In the genomic region with DNA sequence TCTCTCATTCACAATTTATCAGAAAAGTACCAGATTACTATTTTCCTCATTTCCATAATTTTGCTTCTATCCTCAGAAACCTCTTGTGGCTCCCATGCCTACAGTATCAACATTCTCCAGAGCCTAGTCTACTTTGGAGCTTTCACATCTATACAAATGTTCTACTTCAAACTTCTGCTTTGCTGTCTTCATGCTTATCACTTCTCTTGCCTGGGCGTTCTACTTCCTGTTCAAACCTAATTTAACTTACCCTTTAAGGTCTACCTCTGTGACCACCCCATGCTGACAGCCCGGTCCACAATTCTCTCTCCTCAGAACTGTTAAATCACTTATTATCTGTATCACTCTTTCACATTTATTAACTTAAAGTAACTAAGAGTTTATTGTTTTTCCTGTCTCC, we compare ENCODE assay signal across 1 cellular context.
TF ChIP-seq lines count a peak whose summit lies in the region.

No MANE protein-coding gene starts in this region.

TF ChIP-seq in K562, 482 proteins besides CTCF, POLR2A, EP300 and RAD21 (continued from another document and continues in another):
- TF ChIP-seq, protein P1, sequence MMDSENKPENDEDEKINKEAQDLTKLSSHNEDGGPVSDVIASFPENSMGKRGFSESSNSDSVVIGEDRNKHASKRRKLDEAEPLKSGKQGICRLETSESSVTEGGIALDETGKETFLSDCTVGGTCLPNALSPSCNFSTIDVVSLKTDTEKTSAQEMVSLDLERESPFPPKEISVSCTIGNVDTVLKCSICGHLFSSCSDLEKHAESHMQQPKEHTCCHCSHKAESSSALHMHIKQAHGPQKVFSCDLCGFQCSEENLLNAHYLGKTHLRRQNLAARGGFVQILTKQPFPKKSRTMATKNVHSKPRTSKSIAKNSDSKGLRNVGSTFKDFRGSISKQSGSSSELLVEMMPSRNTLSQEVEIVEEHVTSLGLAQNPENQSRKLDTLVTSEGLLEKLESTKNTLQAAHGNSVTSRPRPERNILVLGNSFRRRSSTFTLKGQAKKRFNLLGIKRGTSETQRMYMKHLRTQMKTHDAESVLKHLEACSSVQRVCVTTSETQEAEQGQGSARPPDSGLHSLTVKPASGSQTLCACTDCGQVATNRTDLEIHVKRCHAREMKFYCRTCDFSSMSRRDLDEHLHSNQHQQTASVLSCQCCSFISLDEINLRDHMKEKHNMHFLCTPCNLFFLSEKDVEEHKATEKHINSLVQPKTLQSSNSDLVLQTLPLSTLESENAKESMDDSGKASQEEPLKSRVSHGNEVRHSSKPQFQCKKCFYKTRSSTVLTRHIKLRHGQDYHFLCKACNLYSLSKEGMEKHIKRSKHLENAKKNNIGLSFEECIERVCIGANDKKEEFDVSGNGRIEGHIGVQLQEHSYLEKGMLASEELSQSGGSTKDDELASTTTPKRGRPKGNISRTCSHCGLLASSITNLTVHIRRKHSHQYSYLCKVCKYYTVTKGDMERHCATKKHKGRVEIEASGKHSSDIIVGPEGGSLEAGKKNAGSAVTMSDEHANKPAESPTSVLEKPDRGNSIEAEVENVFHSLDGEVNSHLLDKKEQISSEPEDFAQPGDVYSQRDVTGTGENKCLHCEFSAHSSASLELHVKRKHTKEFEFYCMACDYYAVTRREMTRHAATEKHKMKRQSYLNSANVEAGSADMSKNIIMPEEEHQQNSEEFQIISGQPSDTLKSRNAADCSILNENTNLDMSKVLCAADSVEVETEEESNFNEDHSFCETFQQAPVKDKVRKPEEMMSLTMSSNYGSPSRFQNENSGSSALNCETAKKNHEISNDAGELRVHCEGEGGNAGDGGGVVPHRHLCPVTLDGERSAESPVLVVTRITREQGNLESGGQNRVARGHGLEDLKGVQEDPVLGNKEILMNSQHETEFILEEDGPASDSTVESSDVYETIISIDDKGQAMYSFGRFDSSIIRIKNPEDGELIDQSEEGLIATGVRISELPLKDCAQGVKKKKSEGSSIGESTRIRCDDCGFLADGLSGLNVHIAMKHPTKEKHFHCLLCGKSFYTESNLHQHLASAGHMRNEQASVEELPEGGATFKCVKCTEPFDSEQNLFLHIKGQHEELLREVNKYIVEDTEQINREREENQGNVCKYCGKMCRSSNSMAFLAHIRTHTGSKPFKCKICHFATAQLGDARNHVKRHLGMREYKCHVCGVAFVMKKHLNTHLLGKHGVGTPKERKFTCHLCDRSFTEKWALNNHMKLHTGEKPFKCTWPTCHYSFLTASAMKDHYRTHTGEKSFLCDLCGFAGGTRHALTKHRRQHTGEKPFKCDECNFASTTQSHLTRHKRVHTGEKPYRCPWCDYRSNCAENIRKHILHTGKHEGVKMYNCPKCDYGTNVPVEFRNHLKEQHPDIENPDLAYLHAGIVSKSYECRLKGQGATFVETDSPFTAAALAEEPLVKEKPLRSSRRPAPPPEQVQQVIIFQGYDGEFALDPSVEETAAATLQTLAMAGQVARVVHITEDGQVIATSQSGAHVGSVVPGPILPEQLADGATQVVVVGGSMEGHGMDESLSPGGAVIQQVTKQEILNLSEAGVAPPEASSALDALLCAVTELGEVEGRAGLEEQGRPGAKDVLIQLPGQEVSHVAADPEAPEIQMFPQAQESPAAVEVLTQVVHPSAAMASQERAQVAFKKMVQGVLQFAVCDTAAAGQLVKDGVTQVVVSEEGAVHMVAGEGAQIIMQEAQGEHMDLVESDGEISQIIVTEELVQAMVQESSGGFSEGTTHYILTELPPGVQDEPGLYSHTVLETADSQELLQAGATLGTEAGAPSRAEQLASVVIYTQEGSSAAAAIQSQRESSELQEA (IDR thresholded peaks at IDR 0.05; ENCODE audit: low read depth): no peak
- TF ChIP-seq ZSCAN29 (IDR thresholded peaks at IDR 0.05) (no peak), SPI1 (IDR thresholded peaks at IDR 0.05; ENCODE audit: borderline replicate concordance, low read depth, low read length) (0 out of 2 replicates have a peak, but pooled peaks have one; percentile 8), ZNF12 (CRISPR knock-in tag; IDR thresholded peaks at IDR 0.05) (no peak), SRSF1 (IDR thresholded peaks at IDR 0.05; ENCODE audit: low read depth, low read length) (no peak), NR2C2 (CRISPR knock-in tag; IDR thresholded peaks at IDR 0.05) (no peak), NR2C2 (tag; IDR thresholded peaks at IDR 0.05) (0 out of 2 replicates have a peak, but pooled peaks have one; percentile 13), IFI16 (CRISPR knock-in tag; IDR thresholded peaks at IDR 0.05) (no peak), STAT5B (CRISPR knock-in tag; IDR thresholded peaks at IDR 0.05) (no peak), ZFP30 (CRISPR knock-in tag; IDR thresholded peaks at IDR 0.05; ENCODE audit: borderline replicate concordance) (no peak), ZNF3 (CRISPR knock-in tag; IDR thresholded peaks at IDR 0.05) (no peak), SOX6 (IDR thresholded peaks at IDR 0.05) (no peak), ELF1 (tag; IDR thresholded peaks at IDR 0.05) (peak; percentile 39), NEUROD1 (IDR thresholded peaks at IDR 0.05; ENCODE audit: borderline replicate concordance, low read depth, low read length, partially characterized antibody) (no peak), ETV5 (CRISPR knock-in tag; IDR thresholded peaks at IDR 0.05; ENCODE audit: low read depth) (0 out of 2 replicates have a peak, but pooled peaks have one; percentile 26), TAF9B (IDR thresholded peaks at IDR 0.05; ENCODE audit: partially characterized antibody) (peak; percentile 30), SMAD4 (CRISPR knock-in tag; conservative IDR thresholded peaks at IDR 0.05) (no peak), NCOR1 (IDR thresholded peaks at IDR 0.05) (peak; percentile 22; the same call in 1 of the 2 replicates), MYC (IDR thresholded peaks at IDR 0.05; ENCODE audit: low read depth, low read length) (0 out of 2 replicates have a peak, but pooled peaks have one; percentile 17), MYC (CRISPR knock-in tag; IDR thresholded peaks at IDR 0.05; ENCODE audit: borderline replicate concordance, low read depth) (no peak)
- TF ChIP-seq, protein P2, sequence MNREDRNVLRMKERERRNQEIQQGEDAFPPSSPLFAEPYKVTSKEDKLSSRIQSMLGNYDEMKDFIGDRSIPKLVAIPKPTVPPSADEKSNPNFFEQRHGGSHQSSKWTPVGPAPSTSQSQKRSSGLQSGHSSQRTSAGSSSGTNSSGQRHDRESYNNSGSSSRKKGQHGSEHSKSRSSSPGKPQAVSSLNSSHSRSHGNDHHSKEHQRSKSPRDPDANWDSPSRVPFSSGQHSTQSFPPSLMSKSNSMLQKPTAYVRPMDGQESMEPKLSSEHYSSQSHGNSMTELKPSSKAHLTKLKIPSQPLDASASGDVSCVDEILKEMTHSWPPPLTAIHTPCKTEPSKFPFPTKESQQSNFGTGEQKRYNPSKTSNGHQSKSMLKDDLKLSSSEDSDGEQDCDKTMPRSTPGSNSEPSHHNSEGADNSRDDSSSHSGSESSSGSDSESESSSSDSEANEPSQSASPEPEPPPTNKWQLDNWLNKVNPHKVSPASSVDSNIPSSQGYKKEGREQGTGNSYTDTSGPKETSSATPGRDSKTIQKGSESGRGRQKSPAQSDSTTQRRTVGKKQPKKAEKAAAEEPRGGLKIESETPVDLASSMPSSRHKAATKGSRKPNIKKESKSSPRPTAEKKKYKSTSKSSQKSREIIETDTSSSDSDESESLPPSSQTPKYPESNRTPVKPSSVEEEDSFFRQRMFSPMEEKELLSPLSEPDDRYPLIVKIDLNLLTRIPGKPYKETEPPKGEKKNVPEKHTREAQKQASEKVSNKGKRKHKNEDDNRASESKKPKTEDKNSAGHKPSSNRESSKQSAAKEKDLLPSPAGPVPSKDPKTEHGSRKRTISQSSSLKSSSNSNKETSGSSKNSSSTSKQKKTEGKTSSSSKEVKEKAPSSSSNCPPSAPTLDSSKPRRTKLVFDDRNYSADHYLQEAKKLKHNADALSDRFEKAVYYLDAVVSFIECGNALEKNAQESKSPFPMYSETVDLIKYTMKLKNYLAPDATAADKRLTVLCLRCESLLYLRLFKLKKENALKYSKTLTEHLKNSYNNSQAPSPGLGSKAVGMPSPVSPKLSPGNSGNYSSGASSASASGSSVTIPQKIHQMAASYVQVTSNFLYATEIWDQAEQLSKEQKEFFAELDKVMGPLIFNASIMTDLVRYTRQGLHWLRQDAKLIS (CRISPR knock-in tag; IDR thresholded peaks at IDR 0.05): no peak
- TF ChIP-seq, protein P3, sequence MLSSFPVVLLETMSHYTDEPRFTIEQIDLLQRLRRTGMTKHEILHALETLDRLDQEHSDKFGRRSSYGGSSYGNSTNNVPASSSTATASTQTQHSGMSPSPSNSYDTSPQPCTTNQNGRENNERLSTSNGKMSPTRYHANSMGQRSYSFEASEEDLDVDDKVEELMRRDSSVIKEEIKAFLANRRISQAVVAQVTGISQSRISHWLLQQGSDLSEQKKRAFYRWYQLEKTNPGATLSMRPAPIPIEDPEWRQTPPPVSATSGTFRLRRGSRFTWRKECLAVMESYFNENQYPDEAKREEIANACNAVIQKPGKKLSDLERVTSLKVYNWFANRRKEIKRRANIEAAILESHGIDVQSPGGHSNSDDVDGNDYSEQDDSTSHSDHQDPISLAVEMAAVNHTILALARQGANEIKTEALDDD (IDR thresholded peaks at IDR 0.05): 0 out of 2 replicates have a peak, but pooled peaks have one; percentile 9
- TF ChIP-seq, protein P4, sequence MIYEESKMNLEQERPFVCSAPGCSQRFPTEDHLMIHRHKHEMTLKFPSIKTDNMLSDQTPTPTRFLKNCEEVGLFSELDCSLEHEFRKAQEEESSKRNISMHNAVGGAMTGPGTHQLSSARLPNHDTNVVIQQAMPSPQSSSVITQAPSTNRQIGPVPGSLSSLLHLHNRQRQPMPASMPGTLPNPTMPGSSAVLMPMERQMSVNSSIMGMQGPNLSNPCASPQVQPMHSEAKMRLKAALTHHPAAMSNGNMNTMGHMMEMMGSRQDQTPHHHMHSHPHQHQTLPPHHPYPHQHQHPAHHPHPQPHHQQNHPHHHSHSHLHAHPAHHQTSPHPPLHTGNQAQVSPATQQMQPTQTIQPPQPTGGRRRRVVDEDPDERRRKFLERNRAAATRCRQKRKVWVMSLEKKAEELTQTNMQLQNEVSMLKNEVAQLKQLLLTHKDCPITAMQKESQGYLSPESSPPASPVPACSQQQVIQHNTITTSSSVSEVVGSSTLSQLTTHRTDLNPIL (CRISPR knock-in tag; IDR thresholded peaks at IDR 0.05): no peak
- TF ChIP-seq, protein P5, sequence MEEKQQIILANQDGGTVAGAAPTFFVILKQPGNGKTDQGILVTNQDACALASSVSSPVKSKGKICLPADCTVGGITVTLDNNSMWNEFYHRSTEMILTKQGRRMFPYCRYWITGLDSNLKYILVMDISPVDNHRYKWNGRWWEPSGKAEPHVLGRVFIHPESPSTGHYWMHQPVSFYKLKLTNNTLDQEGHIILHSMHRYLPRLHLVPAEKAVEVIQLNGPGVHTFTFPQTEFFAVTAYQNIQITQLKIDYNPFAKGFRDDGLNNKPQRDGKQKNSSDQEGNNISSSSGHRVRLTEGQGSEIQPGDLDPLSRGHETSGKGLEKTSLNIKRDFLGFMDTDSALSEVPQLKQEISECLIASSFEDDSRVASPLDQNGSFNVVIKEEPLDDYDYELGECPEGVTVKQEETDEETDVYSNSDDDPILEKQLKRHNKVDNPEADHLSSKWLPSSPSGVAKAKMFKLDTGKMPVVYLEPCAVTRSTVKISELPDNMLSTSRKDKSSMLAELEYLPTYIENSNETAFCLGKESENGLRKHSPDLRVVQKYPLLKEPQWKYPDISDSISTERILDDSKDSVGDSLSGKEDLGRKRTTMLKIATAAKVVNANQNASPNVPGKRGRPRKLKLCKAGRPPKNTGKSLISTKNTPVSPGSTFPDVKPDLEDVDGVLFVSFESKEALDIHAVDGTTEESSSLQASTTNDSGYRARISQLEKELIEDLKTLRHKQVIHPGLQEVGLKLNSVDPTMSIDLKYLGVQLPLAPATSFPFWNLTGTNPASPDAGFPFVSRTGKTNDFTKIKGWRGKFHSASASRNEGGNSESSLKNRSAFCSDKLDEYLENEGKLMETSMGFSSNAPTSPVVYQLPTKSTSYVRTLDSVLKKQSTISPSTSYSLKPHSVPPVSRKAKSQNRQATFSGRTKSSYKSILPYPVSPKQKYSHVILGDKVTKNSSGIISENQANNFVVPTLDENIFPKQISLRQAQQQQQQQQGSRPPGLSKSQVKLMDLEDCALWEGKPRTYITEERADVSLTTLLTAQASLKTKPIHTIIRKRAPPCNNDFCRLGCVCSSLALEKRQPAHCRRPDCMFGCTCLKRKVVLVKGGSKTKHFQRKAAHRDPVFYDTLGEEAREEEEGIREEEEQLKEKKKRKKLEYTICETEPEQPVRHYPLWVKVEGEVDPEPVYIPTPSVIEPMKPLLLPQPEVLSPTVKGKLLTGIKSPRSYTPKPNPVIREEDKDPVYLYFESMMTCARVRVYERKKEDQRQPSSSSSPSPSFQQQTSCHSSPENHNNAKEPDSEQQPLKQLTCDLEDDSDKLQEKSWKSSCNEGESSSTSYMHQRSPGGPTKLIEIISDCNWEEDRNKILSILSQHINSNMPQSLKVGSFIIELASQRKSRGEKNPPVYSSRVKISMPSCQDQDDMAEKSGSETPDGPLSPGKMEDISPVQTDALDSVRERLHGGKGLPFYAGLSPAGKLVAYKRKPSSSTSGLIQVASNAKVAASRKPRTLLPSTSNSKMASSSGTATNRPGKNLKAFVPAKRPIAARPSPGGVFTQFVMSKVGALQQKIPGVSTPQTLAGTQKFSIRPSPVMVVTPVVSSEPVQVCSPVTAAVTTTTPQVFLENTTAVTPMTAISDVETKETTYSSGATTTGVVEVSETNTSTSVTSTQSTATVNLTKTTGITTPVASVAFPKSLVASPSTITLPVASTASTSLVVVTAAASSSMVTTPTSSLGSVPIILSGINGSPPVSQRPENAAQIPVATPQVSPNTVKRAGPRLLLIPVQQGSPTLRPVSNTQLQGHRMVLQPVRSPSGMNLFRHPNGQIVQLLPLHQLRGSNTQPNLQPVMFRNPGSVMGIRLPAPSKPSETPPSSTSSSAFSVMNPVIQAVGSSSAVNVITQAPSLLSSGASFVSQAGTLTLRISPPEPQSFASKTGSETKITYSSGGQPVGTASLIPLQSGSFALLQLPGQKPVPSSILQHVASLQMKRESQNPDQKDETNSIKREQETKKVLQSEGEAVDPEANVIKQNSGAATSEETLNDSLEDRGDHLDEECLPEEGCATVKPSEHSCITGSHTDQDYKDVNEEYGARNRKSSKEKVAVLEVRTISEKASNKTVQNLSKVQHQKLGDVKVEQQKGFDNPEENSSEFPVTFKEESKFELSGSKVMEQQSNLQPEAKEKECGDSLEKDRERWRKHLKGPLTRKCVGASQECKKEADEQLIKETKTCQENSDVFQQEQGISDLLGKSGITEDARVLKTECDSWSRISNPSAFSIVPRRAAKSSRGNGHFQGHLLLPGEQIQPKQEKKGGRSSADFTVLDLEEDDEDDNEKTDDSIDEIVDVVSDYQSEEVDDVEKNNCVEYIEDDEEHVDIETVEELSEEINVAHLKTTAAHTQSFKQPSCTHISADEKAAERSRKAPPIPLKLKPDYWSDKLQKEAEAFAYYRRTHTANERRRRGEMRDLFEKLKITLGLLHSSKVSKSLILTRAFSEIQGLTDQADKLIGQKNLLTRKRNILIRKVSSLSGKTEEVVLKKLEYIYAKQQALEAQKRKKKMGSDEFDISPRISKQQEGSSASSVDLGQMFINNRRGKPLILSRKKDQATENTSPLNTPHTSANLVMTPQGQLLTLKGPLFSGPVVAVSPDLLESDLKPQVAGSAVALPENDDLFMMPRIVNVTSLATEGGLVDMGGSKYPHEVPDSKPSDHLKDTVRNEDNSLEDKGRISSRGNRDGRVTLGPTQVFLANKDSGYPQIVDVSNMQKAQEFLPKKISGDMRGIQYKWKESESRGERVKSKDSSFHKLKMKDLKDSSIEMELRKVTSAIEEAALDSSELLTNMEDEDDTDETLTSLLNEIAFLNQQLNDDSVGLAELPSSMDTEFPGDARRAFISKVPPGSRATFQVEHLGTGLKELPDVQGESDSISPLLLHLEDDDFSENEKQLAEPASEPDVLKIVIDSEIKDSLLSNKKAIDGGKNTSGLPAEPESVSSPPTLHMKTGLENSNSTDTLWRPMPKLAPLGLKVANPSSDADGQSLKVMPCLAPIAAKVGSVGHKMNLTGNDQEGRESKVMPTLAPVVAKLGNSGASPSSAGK (IDR thresholded peaks at IDR 0.05): peak; percentile 32; the same call in 1 of the 2 replicates
